1 cellular context compared by ENCODE assay signal in genomic region chr15:98904466-98905048, GRCh38.
TF ChIP-seq lines count a peak whose summit lies in the region.

No MANE protein-coding gene starts in this region.

TF ChIP-seq in SK-N-SH, 30 proteins besides CTCF, POLR2A, EP300 and RAD21 (continued from another document):
- TF ChIP-seq ZBTB33 (IDR thresholded peaks at IDR 0.05; ENCODE audit: borderline replicate concordance, low read depth) (no peak), JUND (IDR thresholded peaks at IDR 0.05) (no peak), RFX5 (IDR thresholded peaks at IDR 0.05; ENCODE audit: low read length) (no peak), EZH2phosphoT487 (IDR thresholded peaks at IDR 0.05; ENCODE audit: borderline replicate concordance, low read depth) (no peak), CHD2 (IDR thresholded peaks at IDR 0.05; ENCODE audit: low read length, partially characterized antibody) (peak; percentile 58), FOXJ3 (CRISPR knock-in tag; IDR thresholded peaks at IDR 0.05) (no peak), ELF1 (IDR thresholded peaks at IDR 0.05) (no peak), TCF12 (IDR thresholded peaks at IDR 0.05) (peak; percentile 83), USF2 (IDR thresholded peaks at IDR 0.05; ENCODE audit: borderline replicate concordance, low read depth, low read length) (no peak), SIN3A (IDR thresholded peaks at IDR 0.05; ENCODE audit: borderline replicate concordance, low read depth, low read length) (no peak), FOSL2 (IDR thresholded peaks at IDR 0.05; ENCODE audit: borderline replicate concordance, low read depth) (no peak), RXRA (IDR thresholded peaks at IDR 0.05; ENCODE audit: borderline replicate concordance, low read depth) (no peak), MXI1 (IDR thresholded peaks at IDR 0.05; ENCODE audit: low read depth, low read length) (peak; percentile 34; the same call in 1 of the 2 replicates), MAX (IDR thresholded peaks at IDR 0.05; ENCODE audit: low read depth) (0 out of 2 replicates have a peak, but pooled peaks have one; percentile 16)
TF ChIP-seq in SK-N-SH: peak in this region for 7.
